ENCODE assay signal across 24 cellular contexts in the genomic region with DNA sequence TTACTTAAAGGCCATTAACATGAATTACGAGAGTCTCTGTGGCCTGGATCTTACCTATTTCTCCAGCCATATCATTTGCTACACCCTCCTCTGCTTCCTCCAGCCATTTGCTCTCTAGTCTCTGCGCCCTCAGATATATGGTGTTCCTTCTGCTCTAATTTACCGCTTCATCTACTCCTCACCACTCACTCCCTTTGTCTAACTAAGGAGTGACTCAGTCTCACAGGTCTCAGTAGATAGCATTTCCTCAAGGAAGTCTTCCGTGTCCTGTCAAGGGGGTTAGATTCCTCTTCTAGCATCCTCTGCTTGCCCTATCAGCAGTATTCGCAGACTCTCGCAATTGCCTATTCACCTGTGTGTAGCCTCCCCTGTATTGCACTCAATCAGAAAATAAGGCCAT.
"Had no signal": no experiment of that assay in that cellular context is flagged by ENCODE, and none has a peak within 500 bp of the region (broad histone marks: within the 10 kb centered on the region; RNA-seq: fewer than 3 reads in every experiment).

No MANE protein-coding gene starts in this region.

- H3K36me3 ChIP-seq: Peyer's patch, SJCRH30 had no signal

- H3K27me3 ChIP-seq: Peyer's patch, SJCRH30 had no signal

- H3K9ac ChIP-seq: SK-N-SH had no signal

- H3K4me3 ChIP-seq: Peyer's patch, SJCRH30 had no signal

- H3K27ac ChIP-seq: Peyer's patch, RWPE1, SJCRH30, VCaP had no signal

- H3K4me1 ChIP-seq: Peyer's patch, SJCRH30 had no signal

- DNase-seq: activated CD4-positive, alpha-beta memory T cell treated with anti-CD3 and anti-CD28 coated beads, Interleukin-2, amount 10 ng/mL, durations not matched to agents 7 days and 5 days; activated CD4-positive, alpha-beta T cell treated with anti-CD3 and anti-CD28 coated beads for 36 hours; activated CD4-positive, alpha-beta T cell treated with anti-CD3 and anti-CD28 coated beads, Interleukin-2, amount 50 U/mL, for 1 hour; activated gamma-delta T cell; activated naive CD4-positive, alpha-beta T cell treated with anti-CD3 and anti-CD28 coated beads for 36 hours; activated T-cell treated with anti-CD3 and anti-CD28 coated beads for 4 hours; activated T-cell treated with anti-CD3 and anti-CD28 coated beads, Interleukin-2, amount 50 U/mL, for 48 hours; amygdala; cerebellar nuclear complex; Kasumi-1; NCI-H1048; NCI-H1417; NCI-H1930; NCI-H2171; NCI-H2227 treated with DMSO at 0.1 percent for 48 hours; NCI-H526 treated with DMSO at 0.1 percent for 48 hours; NCI-H82; Peyer's patch; Right ventricle myocardium superior; SJCRH30; SK-N-SH; T-helper 1 cell had no signal

- H3K4me2 ChIP-seq: SK-N-SH had no signal
